Comparison of ENCODE assay signal across 29 cellular contexts in genomic region chr3:16807981-16808380, GRCh38.
DNase-seq lines count a peak whose midpoint lies in the region.
"Had no signal": no experiment of that assay in that cellular context is flagged by ENCODE, and none has a peak within 500 bp of the region (broad histone marks: within the 10 kb centered on the region; RNA-seq: fewer than 3 reads in every experiment).

No MANE protein-coding gene starts in this region.

- DNase-seq in DMS 273 (lab: John Stamatoyannopoulos, UW; ENCODE audit: unreplicated experiment), result peak; percentile 88
- peak; percentile 85 for DNase-seq in NCI-H2171 treated with DMSO at 0.1 percent for 48 hours (lab: John Stamatoyannopoulos, UW)
- DNase-seq in cerebellar nuclear complex (lab: John Stamatoyannopoulos, UW), result peak; percentile 22 to 40
- DNase-seq in NK-92 (lab: John Stamatoyannopoulos, UW; ENCODE audit: unreplicated experiment), result no peak
- no peak for DNase-seq in activated T-cell treated with anti-CD3 and anti-CD28 coated beads for 4 hours
- DNase-seq in NCI-H1105 treated with DMSO at 0.1 percent for 48 hours (lab: John Stamatoyannopoulos, UW), result no peak
- no peak for DNase-seq in effector CD8-positive, alpha-beta T cell (lab: John Stamatoyannopoulos, UW)
- DNase-seq: ACHN; activated CD4-positive, alpha-beta T cell treated with anti-CD3 and anti-CD28 coated beads for 1 hour; activated CD8-positive, alpha-beta T cell treated with anti-CD3 and anti-CD28 coated beads for 36 hours; BE2C; CD8-positive, alpha-beta memory T cell; DMS53; heart left ventricle; islet precursor cell; MV-4-11; naive thymus-derived CD8-positive, alpha-beta T cell; NCI-H1436 treated with DMSO at 0.1 percent for 48 hours; NCI-H2107; NCI-H510A treated with DMSO at 0.1 percent for 48 hours; nucleus accumbens; PC-9; sigmoid colon; stimulated activated CD4-positive, alpha-beta T cell treated with anti-CD3 and anti-CD28 coated beads, Interleukin-15, amount 100 ng/mL, for 24 hours; stimulated activated CD4-positive, alpha-beta T cell treated with anti-CD3 and anti-CD28 coated beads, Interleukin-4, amount 100 ng/mL, for 4 hours had no signal

- no peak overlapping the region for H3K9ac ChIP-seq in mucosa of rectum (ENCODE audit: low read depth in 1 of 2, low read length in 2 of 2)

- H3K36me3 ChIP-seq in mucosa of rectum (ENCODE audit: control insufficient read depth in 2 of 2, insufficient read depth in 2 of 2, low read length in 2 of 2), result no peaks in the 10 kb centered on the region
- H3K36me3 ChIP-seq: BE2C, breast epithelium, heart left ventricle, prostate gland, sigmoid colon had no signal

- H3K4me1 ChIP-seq in mucosa of rectum (ENCODE audit: control insufficient read depth in 2 of 2, insufficient read depth in 2 of 2, low read length in 2 of 2), result no peaks in the 10 kb centered on the region
- H3K4me1 ChIP-seq: BE2C, breast epithelium, prostate gland, sigmoid colon had no signal

- H3K9me3 ChIP-seq in mucosa of rectum (ENCODE audit: control insufficient read depth in 2 of 2, low read length in 2 of 2), result no peaks in the 10 kb centered on the region
- H3K9me3 ChIP-seq: BE2C, breast epithelium, heart left ventricle, prostate gland, sigmoid colon had no signal

- H3K27me3 ChIP-seq in mucosa of rectum (ENCODE audit: control insufficient read depth in 2 of 2, insufficient read depth in 2 of 2, low read length in 2 of 2), result no peaks in the 10 kb centered on the region
- H3K27me3 ChIP-seq: BE2C, breast epithelium, heart left ventricle, sigmoid colon had no signal

- H3K4me3 ChIP-seq in mucosa of rectum (ENCODE audit: low read length in 2 of 2), result no peak overlapping the region
- H3K4me3 ChIP-seq: breast epithelium, GM23338, heart left ventricle, PC-9, prostate gland, sigmoid colon had no signal

- peak overlapping the region; percentile 6 for H3K27ac ChIP-seq in mucosa of rectum (ENCODE audit: low read depth in 2 of 2, low read length in 2 of 2)
- H3K27ac ChIP-seq: heart left ventricle, PC-9, prostate gland, sigmoid colon had no signal

Comparison
In these comparisons a context has a peak if more than half of its experiments do, and no peak if none do; other contexts are left out.
1. DNase-seq: peak in DMS 273 (single experiment), NCI-H2171 treated with DMSO at 0.1 percent for 48 hours (single experiment) and cerebellar nuclear complex (2 of 2); none in NK-92 (single experiment), activated T-cell treated with anti-CD3 and anti-CD28 coated beads for 4 hours (single experiment), NCI-H1105 treated with DMSO at 0.1 percent for 48 hours (single experiment) and effector CD8-positive, alpha-beta T cell (single experiment).